10 cellular contexts compared by ENCODE assay signal in the genomic region with DNA sequence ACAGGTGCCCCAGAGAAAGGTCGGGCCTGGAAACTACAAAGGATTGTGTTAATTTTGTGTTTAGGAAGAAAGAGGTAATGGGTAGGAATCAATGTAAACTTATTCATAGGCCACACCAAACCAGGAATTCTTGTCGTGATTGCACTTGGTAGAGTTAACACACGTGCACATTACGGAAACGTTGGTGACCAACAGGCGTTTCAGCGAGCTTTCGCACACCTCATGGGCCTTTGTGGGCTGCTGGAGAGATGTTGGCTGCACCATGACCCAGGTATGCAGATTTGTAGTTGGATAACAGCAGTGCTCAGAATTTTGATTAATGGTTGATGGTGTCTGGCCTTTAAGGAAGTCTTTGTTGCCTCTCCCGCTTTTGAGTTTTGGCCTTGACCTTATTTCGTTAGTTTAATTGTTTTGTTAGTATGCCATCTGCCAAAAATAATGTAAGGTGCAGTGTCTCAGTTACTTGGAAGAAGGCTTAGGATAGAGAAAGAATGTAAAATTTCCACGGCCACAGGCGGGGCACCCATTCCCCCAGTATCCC. TPM values are rescaled to one million over a fixed set of nuclear protein-coding genes. Genes with fewer than 3 reads are reported as not detected.
DNase-seq lines count a peak whose midpoint lies in the region; ATAC-seq, FAIRE-seq and TF ChIP-seq lines count a peak whose summit lies in the region.
"Had no signal": no experiment of that assay in that cellular context is flagged by ENCODE, and none has a peak within 500 bp of the region (broad histone marks: within the 10 kb centered on the region; RNA-seq: fewer than 3 reads in every experiment).

No MANE protein-coding gene starts in this region.

- ATAC-seq in aorta (ENCODE audit: low FRiP score) (no peak), GM18517 (IDR thresholded peaks at IDR 0.05; ENCODE audit: unreplicated experiment) (no peak)

- peak overlapping the region in 1 of 10 experiments; percentile 84; a peak in 5 of 20 replicates for H3K4me3 ChIP-seq in BLaER1 treated with 17β-estradiol and CSF1 and Interleukin-3, amounts not matched to agents 10 nM and 100 nM
- H3K4me3 ChIP-seq in HUES48 (ENCODE audit: low read depth, low read length) = peak overlapping the region; percentile 81
- no peak overlapping the region for H3K4me3 ChIP-seq in aorta (ENCODE audit: low read length in 2 of 2)

- no peak for TF ChIP-seq CTCF in neural crest cell (conservative IDR thresholded peaks at IDR 0.05)

- no peaks in the 10 kb centered on the region for H3K9me3 Mint-ChIP-seq in neural crest cell

- peaks cover 0 to 53% (median 17%) of the 10 kb centered on the region in 11 experiments; a peak in 15 of 22 replicates for H4K20me1 ChIP-seq in BLaER1 treated with 17β-estradiol and CSF1 and Interleukin-3, amounts not matched to agents 10 nM and 100 nM

- peak overlapping the region; percentile 91 for H3K4me3 Mint-ChIP-seq in neural crest cell

- DNase-seq in cerebellar cortex (ENCODE audit: low spot score) = peak; percentile 28
- DNase-seq in neural crest cell (ENCODE audit: low read depth, low spot score) = no peak
- no peak for DNase-seq in aorta
- DNase-seq in RCC 7860 (ENCODE audit: low spot score) = no peak
- no peak for DNase-seq in NCI-H1092 (lab: John Stamatoyannopoulos, UW)

- H3K27me3 ChIP-seq in BLaER1 treated with 17β-estradiol and CSF1 and Interleukin-3, amounts not matched to agents 10 nM and 100 nM = no peaks in the 10 kb centered on the region
- H3K27me3 ChIP-seq in HUES48 (ENCODE audit: control insufficient read depth, insufficient read depth, low read length) (no peaks in the 10 kb centered on the region), aorta (ENCODE audit: control insufficient read depth in 1 of 2, insufficient read depth in 2 of 2, low read length in 1 of 2) (no peaks in the 10 kb centered on the region)

- H3K27me3 Mint-ChIP-seq in neural crest cell (ENCODE audit: low read depth) = no peaks in the 10 kb centered on the region

- peaks cover 48% of the 10 kb centered on the region for H3K4me1 Mint-ChIP-seq in neural crest cell

- no peak for FAIRE-seq in RCC 7860 (lab: Jason Lieb, UNC)
- FAIRE-seq: colon had no signal

- H3K4me1 ChIP-seq in BLaER1 treated with 17β-estradiol and CSF1 and Interleukin-3, amounts not matched to agents 10 nM and 100 nM = peaks cover 26 to 40% (median 31%) of the 10 kb centered on the region in 10 experiments
- H3K4me1 ChIP-seq in HUES48 (ENCODE audit: control insufficient read depth, insufficient read depth, low read length) (peaks cover 4% of the 10 kb centered on the region; the same call in 1 of the 2 replicates), aorta (ENCODE audit: control insufficient read depth in 1 of 2, insufficient read depth in 2 of 2, low read length in 2 of 2) (peaks cover 3% of the 10 kb centered on the region in 2 donors)

- intact Hi-C loops in aorta (cut with DNase I) = no loop called here

- H3K27ac Mint-ChIP-seq in neural crest cell (ENCODE audit: unreplicated experiment) = no peak overlapping the region

- peaks cover 3% of the 10 kb centered on the region for H3K36me3 Mint-ChIP-seq in neural crest cell (ENCODE audit: low read depth)

- no peak overlapping the region for H3K27ac ChIP-seq in BLaER1 treated with 17β-estradiol and CSF1 and Interleukin-3, amounts not matched to agents 10 nM and 100 nM
- H3K27ac ChIP-seq in HUES48 (ENCODE audit: low read depth, low read length) (peak overlapping the region; percentile 80), aorta (ENCODE audit: low read depth in 1 of 2, low read length in 2 of 2) (no peak overlapping the region)
- H3K27ac ChIP-seq: parathyroid adenoma had no signal

- no peak overlapping the region for H3K9ac ChIP-seq in BLaER1 treated with 17β-estradiol and CSF1 and Interleukin-3, amounts not matched to agents 10 nM and 100 nM
- no peak overlapping the region for H3K9ac ChIP-seq in HUES48 (ENCODE audit: low read depth, low read length)
- H3K9ac ChIP-seq: parathyroid adenoma had no signal

- peak overlapping the region; percentile 71 to 94 (median 81) for H3K4me2 ChIP-seq in BLaER1 treated with 17β-estradiol and CSF1 and Interleukin-3, amounts not matched to agents 10 nM and 100 nM

- no peaks in the 10 kb centered on the region for H3K9me3 ChIP-seq in BLaER1 treated with 17β-estradiol and CSF1 and Interleukin-3, amounts not matched to agents 10 nM and 100 nM (replicated peaks in 1 of 11)
- H3K9me3 ChIP-seq in HUES48 (ENCODE audit: control insufficient read depth, insufficient read depth, low read length) (no peaks in the 10 kb centered on the region), aorta (ENCODE audit: control insufficient read depth, low read length) (no peaks in the 10 kb centered on the region)

- WGBS in aorta, 2 donors = 86 to 88% methylated on average over 12 of the region's 12 CpGs

- peaks cover 0 to 10% (median 6%) of the 10 kb centered on the region in 11 experiments; a peak in 8 of 22 replicates for H3K36me3 ChIP-seq in BLaER1 treated with 17β-estradiol and CSF1 and Interleukin-3, amounts not matched to agents 10 nM and 100 nM
- no peaks in the 10 kb centered on the region for H3K36me3 ChIP-seq in HUES48 (ENCODE audit: control insufficient read depth, insufficient read depth, low read length)
- H3K36me3 ChIP-seq in aorta (ENCODE audit: control insufficient read depth in 1 of 2, insufficient read depth in 2 of 2, low read length in 1 of 2) = no peaks in the 10 kb centered on the region

RNA-seq across cellular contexts. Expression of a gene that starts 1.8 kb away (rescaled TPM):
- 18.4 and 20.4 TPM in 2 replicates for total RNA-seq in neural crest cell
- 10 to 100 TPM; 17.2 to 23.6 TPM for total RNA-seq in aorta
- polyA plus RNA-seq in aorta = 1 to 10 TPM in 1 of 2 donors, under 1 TPM in 1; 0.38 to 2.9 TPM
